ENCODE assay signal across 8 cellular contexts in the genomic region with DNA sequence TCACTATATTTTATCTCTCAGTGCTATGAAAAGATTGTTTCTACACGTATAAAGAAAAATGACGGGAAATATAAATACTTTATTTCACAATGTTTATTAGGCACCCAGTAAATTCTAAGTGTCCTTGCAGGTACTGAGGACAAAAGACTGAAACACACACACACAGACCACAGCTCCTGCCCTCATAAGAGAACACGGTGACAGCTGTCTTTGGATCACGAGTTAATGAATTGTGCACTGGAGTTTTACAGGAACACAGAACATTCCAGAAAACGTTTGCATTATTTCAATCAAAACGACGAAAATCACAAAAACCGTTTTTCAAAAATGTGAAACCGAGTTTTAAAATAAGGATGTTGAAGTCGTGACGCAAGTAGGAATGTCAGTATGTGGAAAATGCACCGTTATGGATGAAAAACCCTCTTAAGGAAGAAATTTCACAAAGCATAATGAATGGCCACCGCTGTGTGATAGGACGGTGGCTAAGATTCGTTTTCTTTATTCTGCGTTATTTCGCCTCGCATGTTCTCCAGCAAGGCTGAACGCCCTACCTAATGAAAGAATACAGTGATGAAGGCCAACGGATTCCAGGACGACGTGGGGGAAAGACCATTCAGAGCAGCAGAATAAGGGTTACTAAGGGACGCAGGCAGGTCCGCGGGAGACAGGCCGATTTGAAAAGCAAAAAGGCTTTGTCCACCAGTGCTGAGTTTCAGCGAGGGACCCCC. TPM values are rescaled to one million over a fixed set of nuclear protein-coding genes. Genes with fewer than 3 reads are reported as not detected.
DNase-seq lines count a peak whose midpoint lies in the region; ATAC-seq and TF ChIP-seq lines count a peak whose summit lies in the region.

No MANE protein-coding gene starts in this region.

- H3K79me2 ChIP-seq in ACC112 (ENCODE audit: control insufficient read depth, insufficient read depth, low read length, unreplicated experiment) = peaks cover 2% of the 10 kb centered on the region

- peaks cover 16 to 18% of the 10 kb centered on the region in 2 donors for H3K4me1 Mint-ChIP-seq in natural killer cell

- H3K27ac ChIP-seq in ACC112 (ENCODE audit: low read depth, low read length) = peak overlapping the region; percentile 99

- no peaks in the 10 kb centered on the region for H3K36me3 ChIP-seq in ACC112 (ENCODE audit: insufficient read depth, low read length)

- ATAC-seq in GM18867 (IDR thresholded peaks at IDR 0.05; ENCODE audit: unreplicated experiment) (peak; percentile 18), natural killer cell (no peak)

- intact Hi-C loops in natural killer cell (cut with micrococcal nuclease) = no loop called here

- peak overlapping the region; percentile 95 for H3K4me3 Mint-ChIP-seq in natural killer cell

- peaks cover 4% of the 10 kb centered on the region for H3K4me1 ChIP-seq in ACC112 (ENCODE audit: control insufficient read depth, insufficient read depth, low read length, unreplicated experiment)

- H3K4me3 ChIP-seq in ACC112 (ENCODE audit: low read depth, low read length) = peak overlapping the region; percentile 89

- no peaks in the 10 kb centered on the region for H3K27me3 ChIP-seq in ACC112 (ENCODE audit: insufficient read depth, low read length)

- H3K9me3 Mint-ChIP-seq in natural killer cell = no peaks in the 10 kb centered on the region

- DNase-seq in NCI-H1694 treated with DMSO at 0.1 percent for 48 hours (lab: John Stamatoyannopoulos, UW) (peak; percentile 35), dermis blood vessel endothelial cell (peak; percentile 17), natural killer cell (no peak), cerebellar nuclear complex (lab: John Stamatoyannopoulos, UW) (no peak), activated gamma-delta T cell treated with Interleukin-2 at 50 U/mL for 16 hours (no peak)
- DNase-seq in stimulated activated CD4-positive, alpha-beta T cell treated with anti-CD3 and anti-CD28 coated beads, Interleukin-15, amount 100 ng/mL, for 24 hours = no peak

- no peaks in the 10 kb centered on the region for H3K36me3 Mint-ChIP-seq in natural killer cell

- peak overlapping the region; percentile 48 for H2AFZ ChIP-seq in ACC112 (ENCODE audit: low read length, unreplicated experiment)

- peaks cover 0 to 7% of the 10 kb centered on the region in 2 donors for H3K27me3 Mint-ChIP-seq in natural killer cell (ENCODE audit: low read depth in 2 of 2)

- no peak for TF ChIP-seq CTCF in natural killer cell (IDR thresholded peaks at IDR 0.05)

- peak overlapping the region; percentile 97 to 99 for H3K27ac Mint-ChIP-seq in natural killer cell

RNA-seq across cellular contexts. Expression of a gene that starts 24.2 kb away (rescaled TPM):
- total RNA-seq in dermis blood vessel endothelial cell (5.6 and 9.2 TPM in 2 replicates), natural killer cell (10 to 100 TPM; 16.2 to 19.2 (median 18.7) TPM)

RNA-seq across cellular contexts. Expression of a gene that starts 37.0 kb away (rescaled TPM):
- total RNA-seq in dermis blood vessel endothelial cell (6.7 and 10.4 TPM in 2 replicates), natural killer cell (10 to 100 TPM; 11.2 to 14.3 (median 13.8) TPM)

Comparison
In these comparisons a context has a peak if more than half of its experiments do, and no peak if none do; other contexts are left out.
1. DNase-seq: peak in NCI-H1694 treated with DMSO at 0.1 percent for 48 hours (single experiment) and dermis blood vessel endothelial cell (single experiment); none in natural killer cell (single experiment), cerebellar nuclear complex (0 of 2), stimulated activated CD4-positive, alpha-beta T cell treated with anti-CD3 and anti-CD28 coated beads, Interleukin-15, amount 100 ng/mL, for 24 hours (single experiment) and activated gamma-delta T cell treated with Interleukin-2 at 50 U/mL for 16 hours (single experiment).